26 cellular contexts compared by ENCODE assay signal in the genomic region with DNA sequence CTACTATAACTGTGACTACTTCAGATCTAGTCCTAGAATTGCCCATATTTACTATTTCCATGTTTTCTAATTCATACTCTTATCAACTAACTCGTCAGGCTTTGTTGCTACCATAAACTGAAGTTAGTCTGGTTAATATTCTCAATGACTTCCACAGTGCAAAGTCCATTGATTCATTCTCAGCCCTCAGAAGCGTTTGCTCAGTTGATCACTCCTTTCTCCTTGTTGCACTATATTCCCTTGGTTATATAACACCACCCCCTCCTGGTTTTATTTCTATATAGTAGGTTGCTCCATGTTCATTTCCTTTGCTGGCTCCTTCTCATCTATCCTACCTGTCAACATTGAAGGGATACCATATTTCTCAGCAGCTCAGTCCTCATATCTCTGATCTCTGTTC. TPM values are rescaled to one million over a fixed set of nuclear protein-coding genes. Genes with fewer than 3 reads are reported as not detected.
DNase-seq lines count a peak whose midpoint lies in the region; ATAC-seq, FAIRE-seq and TF ChIP-seq lines count a peak whose summit lies in the region.
"Had no signal": no experiment of that assay in that cellular context is flagged by ENCODE, and none has a peak within 500 bp of the region (broad histone marks: within the 10 kb centered on the region; RNA-seq: fewer than 3 reads in every experiment).

No MANE protein-coding gene starts in this region.

- in situ Hi-C loops in GM13977 (cut with MboI; ENCODE audit: low pct_unique_long_range_greater_than_20kb, low sequenced_read_pairs, unreplicated experiment): no loop called here

- ATAC-seq in HG03571 (IDR thresholded peaks at IDR 0.05; ENCODE audit: unreplicated experiment): no peak
- no peak for ATAC-seq in GM18907 (IDR thresholded peaks at IDR 0.05; ENCODE audit: unreplicated experiment)
- ATAC-seq: GM12878 had no signal

- no peak for TF ChIP-seq CTCF in hepatocyte (IDR thresholded peaks at IDR 0.05; ENCODE audit: poor library complexity)
- TF ChIP-seq CTCF in GM13977 (IDR thresholded peaks at IDR 0.05; ENCODE audit: extremely low read depth, insufficient read depth, missing control alignments): no peak

- H3K27ac ChIP-seq in hepatocyte: no peak overlapping the region
- H3K27ac ChIP-seq in small intestine (ENCODE audit: low read depth in 1 of 2, low read length in 1 of 2): no peak overlapping the region
- H3K27ac ChIP-seq: 22Rv1; BLaER1 treated with 17β-estradiol and CSF1 and Interleukin-3, amounts not matched to agents 10 nM and 100 nM had no signal

- DNase-seq in DMS53 (lab: John Stamatoyannopoulos, UW): peak; percentile 24
- no peak for DNase-seq in DMS53 treated with DMSO at 0.1 percent for 48 hours (lab: John Stamatoyannopoulos, UW; ENCODE audit: unreplicated experiment)
- DNase-seq in HT-29 (ENCODE audit: low spot score): peak; percentile 15
- DNase-seq in hepatocyte (ENCODE audit: low spot score): peak; percentile 7
- peak; percentile 78 for DNase-seq in small intestine
- no peak for DNase-seq in GM13977 (ENCODE audit: low spot score)
- DNase-seq: ACHN; AML-193; BE2C; Calu3; CD4-positive, alpha-beta T cell; CD8-positive, alpha-beta memory T cell; DMS79; EL; GDM1; GOT3; H7; HCEC 1CT had no signal

- H3K4me2 ChIP-seq in hepatocyte: no peak overlapping the region
- H3K4me2 ChIP-seq: BLaER1 treated with 17β-estradiol and CSF1 and Interleukin-3, amounts not matched to agents 10 nM and 100 nM had no signal

- H3K79me2 ChIP-seq in hepatocyte: no peaks in the 10 kb centered on the region

- WGBS in hepatocyte (ENCODE audit: low lambda C conversion rate, missing lambda C conversion rate): 40% methylated on average over 2 of the region's 2 CpGs
- WGBS in small intestine, 3 donors: 10 to 51% (median 17%) methylated on average over 2 of the region's 2 CpGs

- FAIRE-seq in small intestine (lab: Jason Lieb, UNC): no peak
- FAIRE-seq: A204.1, GM12878, GM18507 had no signal

- H3K27me3 ChIP-seq in hepatocyte (no peaks in the 10 kb centered on the region), small intestine (ENCODE audit: control insufficient read depth in 2 of 2, insufficient read depth in 2 of 2, low read length in 2 of 2) (no peaks in the 10 kb centered on the region)
- H3K27me3 ChIP-seq: BE2C had no signal

- H4K20me1 ChIP-seq in hepatocyte (ENCODE audit: insufficient read depth, poor library complexity, severe bottlenecking): no peaks in the 10 kb centered on the region
- H4K20me1 ChIP-seq: BLaER1 treated with 17β-estradiol and CSF1 and Interleukin-3, amounts not matched to agents 10 nM and 100 nM had no signal

- no peak overlapping the region for H3K4me3 ChIP-seq in hepatocyte
- no peak overlapping the region for H3K4me3 ChIP-seq in small intestine (ENCODE audit: low read depth in 1 of 2, low read length in 2 of 2)
- H3K4me3 ChIP-seq: BLaER1 treated with 17β-estradiol and CSF1 and Interleukin-3, amounts not matched to agents 10 nM and 100 nM; GM12878 had no signal

- H3K9me2 ChIP-seq in hepatocyte (replicated peaks; ENCODE audit: insufficient read depth): no peaks in the 10 kb centered on the region

- H3K36me3 ChIP-seq in hepatocyte (replicated peaks; ENCODE audit: insufficient read depth, low read depth) (no peaks in the 10 kb centered on the region), small intestine (ENCODE audit: control insufficient read depth in 2 of 2, insufficient read depth in 2 of 2, low read length in 2 of 2) (no peaks in the 10 kb centered on the region)
- H3K36me3 ChIP-seq: BE2C; BLaER1 treated with 17β-estradiol and CSF1 and Interleukin-3, amounts not matched to agents 10 nM and 100 nM had no signal

- H2AFZ ChIP-seq in hepatocyte: no peak overlapping the region

- H3K9me3 ChIP-seq in hepatocyte (ENCODE audit: low read depth) (no peaks in the 10 kb centered on the region), small intestine (ENCODE audit: control insufficient read depth, low read depth) (no peaks in the 10 kb centered on the region)
- H3K9me3 ChIP-seq: BE2C had no signal

- H3K4me1 ChIP-seq in hepatocyte (ENCODE audit: insufficient read depth) (no peaks in the 10 kb centered on the region), small intestine (ENCODE audit: control insufficient read depth in 2 of 2, insufficient read depth in 1 of 2, low read depth in 1 of 2, low read length in 1 of 2) (no peaks in the 10 kb centered on the region)
- H3K4me1 ChIP-seq: BE2C; BLaER1 treated with 17β-estradiol and CSF1 and Interleukin-3, amounts not matched to agents 10 nM and 100 nM had no signal

RNA-seq across cellular contexts. Expression of a gene that starts 27.2 kb away (rescaled TPM):
- 0.10 and 0.13 TPM in 2 replicates for total RNA-seq in HT-29 (2014; rRNA removed; shearing (Covaris generic))
- 0.72 and 2.7 TPM in 2 replicates for total RNA-seq in hepatocyte
- polyA plus RNA-seq in hepatocyte (0.05 TPM in 1 of 2 replicates, not detected in the other), small intestine (1 to 10 TPM in 1 of 3 donors, under 1 TPM in 1, not detected in 1; 0.45 to 1.1 TPM)
- total RNA-seq: CD4-positive, alpha-beta T cell; CD8-positive, alpha-beta memory T cell had no signal
- polyA plus RNA-seq: CD14-positive monocyte; CD8-positive, alpha-beta memory T cell; GM12878 had no signal

RNA-seq across cellular contexts. Expression of a gene that starts 53.6 kb away (rescaled TPM):
- not detected in 2 replicates for total RNA-seq in HT-29 (2014; rRNA removed; shearing (Covaris generic))
- not detected in 2 replicates for total RNA-seq in hepatocyte
- polyA plus RNA-seq in hepatocyte: not detected in 2 replicates
- polyA plus RNA-seq in small intestine: not detected
- total RNA-seq: CD4-positive, alpha-beta T cell; CD8-positive, alpha-beta memory T cell; GM12878; H7 had no signal
- polyA plus RNA-seq: CD14-positive monocyte; CD8-positive, alpha-beta memory T cell; GM12878 had no signal

Comparison
In these comparisons a context has a peak if more than half of its experiments do, and no peak if none do; other contexts are left out.
1. DNase-seq: peak in DMS53 (single experiment), HT-29 (single experiment), hepatocyte (single experiment) and small intestine (single experiment); none in DMS53 treated with DMSO at 0.1 percent for 48 hours (single experiment) and GM13977 (single experiment).